In genomic region chr9:120711841-120712538, GRCh38 we compare ENCODE assay signal across 8 cellular contexts. TPM values are rescaled to one million over a fixed set of nuclear protein-coding genes. Genes with fewer than 3 reads are reported as not detected.
DNase-seq lines count a peak whose midpoint lies in the region; ATAC-seq, FAIRE-seq and TF ChIP-seq lines count a peak whose summit lies in the region.

No MANE protein-coding gene starts in this region.

- no peaks in the 10 kb centered on the region for H3K36me3 ChIP-seq in keratinocyte (ENCODE audit: control insufficient read depth in 2 of 2, extremely low read depth in 1 of 2, insufficient read depth in 2 of 2, low read length in 2 of 2)

- H4K20me1 ChIP-seq in keratinocyte (ENCODE audit: control insufficient read depth, extremely low read depth, insufficient read depth, low read length) = no peaks in the 10 kb centered on the region

- TF ChIP-seq CTCF in keratinocyte (optimal IDR thresholded peaks at IDR 0.05 in 1 of 3, IDR thresholded peaks at IDR 0.05 in 1 of 3, conservative IDR thresholded peaks at IDR 0.05 in 1 of 3; ENCODE audit: extremely low read depth in 1 of 3, insufficient read depth in 2 of 3, low read length in 3 of 3) = no peak

- H3K4me3 ChIP-seq in keratinocyte (ENCODE audit: control insufficient read depth in 2 of 3, extremely low read depth in 1 of 3, insufficient read depth in 2 of 3, low read depth in 1 of 3, low read length in 3 of 3) = peak overlapping the region; percentile 80 to 97 (median 88)

- H3K27me3 ChIP-seq in keratinocyte (ENCODE audit: control insufficient read depth, extremely low read depth, insufficient read depth, low read length) = no peaks in the 10 kb centered on the region

- H3K9ac ChIP-seq in keratinocyte (ENCODE audit: control insufficient read depth, extremely low read depth, insufficient read depth, low read length) = peak overlapping the region; percentile 83

- H3K9me3 Mint-ChIP-seq in activated T-helper 1 cell treated with anti-CD3 and anti-CD28 coated beads, Interleukin-12 subunit alpha, Interleukin-12 subunit beta, Interleukin-2, Interleukin-4 antibody, amounts not matched to agents 30 ng/mL and 10 ng/mL and 1 ng/mL, durations not matched to agents 14 hours and 24 hours and 36 hours = no peaks in the 10 kb centered on the region
- no peaks in the 10 kb centered on the region for H3K9me3 Mint-ChIP-seq in stimulated activated naive CD8-positive, alpha-beta T cell treated with anti-CD3 and anti-CD28 coated beads, Interleukin-15, amount 100 ng/mL, for 72 hours

- H2AFZ ChIP-seq in keratinocyte (ENCODE audit: control insufficient read depth, low read length) = no peak overlapping the region

- peaks cover 50% of the 10 kb centered on the region for H3K79me2 ChIP-seq in keratinocyte (ENCODE audit: control insufficient read depth, insufficient read depth, low read length)

- H3K36me3 Mint-ChIP-seq in activated T-helper 1 cell treated with anti-CD3 and anti-CD28 coated beads, Interleukin-12 subunit alpha, Interleukin-12 subunit beta, Interleukin-2, Interleukin-4 antibody, amounts not matched to agents 30 ng/mL and 10 ng/mL and 1 ng/mL, durations not matched to agents 14 hours and 24 hours and 36 hours (ENCODE audit: low read depth) = peaks cover 1% of the 10 kb centered on the region

- no peaks in the 10 kb centered on the region for H3K9me1 ChIP-seq in keratinocyte (ENCODE audit: control insufficient read depth, extremely low read depth, insufficient read depth, low read length)

- peak; percentile 15 for DNase-seq in NOMO-1 treated with DMSO at 0.1 percent for 48 hours (lab: John Stamatoyannopoulos, UW; ENCODE audit: unreplicated experiment)
- no peak for DNase-seq in NOMO-1 treated with dmso at 0.1 percent for 144 hours (lab: John Stamatoyannopoulos, UW; ENCODE audit: unreplicated experiment)
- DNase-seq in activated T-helper 1 cell treated with anti-CD3 and anti-CD28 coated beads, Interleukin-12 subunit alpha, Interleukin-12 subunit beta, Interleukin-2, Interleukin-4 antibody, amounts not matched to agents 30 ng/mL and 10 ng/mL and 1 ng/mL, durations not matched to agents 14 hours and 24 hours and 36 hours (ENCODE audit: low spot score) = no peak
- DNase-seq in keratinocyte (ENCODE audit: low read depth, low spot score) = no peak
- DNase-seq in stimulated activated naive CD8-positive, alpha-beta T cell treated with anti-CD3 and anti-CD28 coated beads, Interleukin-15, amount 100 ng/mL, for 72 hours = no peak
- no peak for DNase-seq in putamen (ENCODE audit: low spot score)
- no peak for DNase-seq in NCI-H1092 treated with DMSO at 0.1 percent for 48 hours (lab: John Stamatoyannopoulos, UW)
- DNase-seq in COR-L47 (lab: John Stamatoyannopoulos, UW) = no peak

- peak overlapping the region; percentile 67 for H3K27ac Mint-ChIP-seq in activated T-helper 1 cell treated with anti-CD3 and anti-CD28 coated beads, Interleukin-12 subunit alpha, Interleukin-12 subunit beta, Interleukin-2, Interleukin-4 antibody, amounts not matched to agents 30 ng/mL and 10 ng/mL and 1 ng/mL, durations not matched to agents 14 hours and 24 hours and 36 hours
- H3K27ac Mint-ChIP-seq in stimulated activated naive CD8-positive, alpha-beta T cell treated with anti-CD3 and anti-CD28 coated beads, Interleukin-15, amount 100 ng/mL, for 72 hours = no peak overlapping the region

- peak overlapping the region; percentile 98 for H3K4me2 ChIP-seq in keratinocyte (ENCODE audit: control insufficient read depth, extremely low read depth, insufficient read depth, low read depth, low read length)

- peaks cover 43% of the 10 kb centered on the region for H3K4me1 ChIP-seq in keratinocyte (ENCODE audit: control insufficient read depth, extremely low read depth, insufficient read depth, low read length)

- H3K27ac ChIP-seq in keratinocyte (ENCODE audit: control insufficient read depth, insufficient read depth, low read length) = peak overlapping the region; percentile 82

- no peaks in the 10 kb centered on the region for H3K9me3 ChIP-seq in keratinocyte (ENCODE audit: control insufficient read depth, low read depth, low read length)

- intact Hi-C loops in activated T-helper 1 cell treated with anti-CD3 and anti-CD28 coated beads, Interleukin-12 subunit alpha, Interleukin-12 subunit beta, Interleukin-2, Interleukin-4 antibody, amounts not matched to agents 30 ng/mL and 10 ng/mL and 1 ng/mL, durations not matched to agents 14 hours and 24 hours and 36 hours (cut with micrococcal nuclease) = loop anchor here (5.0 kb wide), 1 partner anchor 660 kb away; the partner anchor contains the start of gene STOM

- FAIRE-seq in keratinocyte (lab: Jason Lieb, UNC) = no peak

- dilution Hi-C loops in keratinocyte (cut with MboI; ENCODE audit: extremely low pct_ligation_motif_present, low sequenced_read_pairs) = no loop called here

- ATAC-seq in stimulated activated naive CD8-positive, alpha-beta T cell treated with anti-CD3 and anti-CD28 coated beads, Interleukin-15, amount 100 ng/mL, for 72 hours = no peak

- H3K27me3 Mint-ChIP-seq in activated T-helper 1 cell treated with anti-CD3 and anti-CD28 coated beads, Interleukin-12 subunit alpha, Interleukin-12 subunit beta, Interleukin-2, Interleukin-4 antibody, amounts not matched to agents 30 ng/mL and 10 ng/mL and 1 ng/mL, durations not matched to agents 14 hours and 24 hours and 36 hours (ENCODE audit: insufficient read depth) = no peaks in the 10 kb centered on the region
- no peaks in the 10 kb centered on the region for H3K27me3 Mint-ChIP-seq in stimulated activated naive CD8-positive, alpha-beta T cell treated with anti-CD3 and anti-CD28 coated beads, Interleukin-15, amount 100 ng/mL, for 72 hours

- H3K4me1 Mint-ChIP-seq in activated T-helper 1 cell treated with anti-CD3 and anti-CD28 coated beads, Interleukin-12 subunit alpha, Interleukin-12 subunit beta, Interleukin-2, Interleukin-4 antibody, amounts not matched to agents 30 ng/mL and 10 ng/mL and 1 ng/mL, durations not matched to agents 14 hours and 24 hours and 36 hours (ENCODE audit: low read depth) = peaks cover 41% of the 10 kb centered on the region
- peaks cover 47% of the 10 kb centered on the region for H3K4me1 Mint-ChIP-seq in stimulated activated naive CD8-positive, alpha-beta T cell treated with anti-CD3 and anti-CD28 coated beads, Interleukin-15, amount 100 ng/mL, for 72 hours

- H3K4me3 Mint-ChIP-seq in activated T-helper 1 cell treated with anti-CD3 and anti-CD28 coated beads, Interleukin-12 subunit alpha, Interleukin-12 subunit beta, Interleukin-2, Interleukin-4 antibody, amounts not matched to agents 30 ng/mL and 10 ng/mL and 1 ng/mL, durations not matched to agents 14 hours and 24 hours and 36 hours = peak overlapping the region; percentile 92
- H3K4me3 Mint-ChIP-seq in stimulated activated naive CD8-positive, alpha-beta T cell treated with anti-CD3 and anti-CD28 coated beads, Interleukin-15, amount 100 ng/mL, for 72 hours = peak overlapping the region; percentile 91 to 98

RNA-seq across cellular contexts. Expression of gene MEGF9, which starts 2.3 kb away (rescaled TPM):
- 5.4 and 5.9 TPM in 2 replicates for total RNA-seq in activated T-helper 1 cell treated with anti-CD3 and anti-CD28 coated beads, Interleukin-12 subunit alpha, Interleukin-12 subunit beta, Interleukin-2, Interleukin-4 antibody, amounts not matched to agents 30 ng/mL and 10 ng/mL and 1 ng/mL, durations not matched to agents 14 hours and 24 hours and 36 hours
- polyA plus RNA-seq in keratinocyte = 8.2 to 11.2 TPM (median 9.8 TPM) in 3 replicates
- 5.3 TPM for polyA plus RNA-seq in keratinocyte (2011; ENCODE audit: low read depth)
- 8.2 and 14.9 TPM in 2 replicates for polyA plus RNA-seq in keratinocyte (2011; cell fraction: cytosol; rRNA removed)
- 17.2 and 19.9 TPM in 2 replicates for polyA plus RNA-seq in keratinocyte (2011; cell fraction: nucleus; rRNA removed)
- polyA plus RNA-seq in keratinocyte (2012; ENCODE audit: low replicate concordance) = 8.2 and 12.3 TPM in 2 replicates
- 3.7 to 10.6 TPM (median 10.6 TPM) in 3 replicates for polyA minus RNA-seq in keratinocyte
- polyA minus RNA-seq in keratinocyte (2011; cell fraction: cytosol; rRNA and poly(A)+ RNA removed) = 12.1 TPM
- polyA minus RNA-seq in keratinocyte (2011; cell fraction: nucleus; rRNA and poly(A)+ RNA removed) = 13.2 and 24.9 TPM in 2 replicates
